In genomic region chr9:137665697-137666504, GRCh38 we compare ENCODE assay signal across 13 cellular contexts. TPM values are rescaled to one million over a fixed set of nuclear protein-coding genes. Genes with fewer than 3 reads are reported as not detected.
DNase-seq lines count a peak whose midpoint lies in the region; FAIRE-seq and TF ChIP-seq lines count a peak whose summit lies in the region.
"Had no signal": no experiment of that assay in that cellular context is flagged by ENCODE, and none has a peak within 500 bp of the region (broad histone marks: within the 10 kb centered on the region; RNA-seq: fewer than 3 reads in every experiment).

No MANE protein-coding gene starts in this region.

- no peaks in the 10 kb centered on the region for H3K9me3 ChIP-seq in A673 (ENCODE audit: low read depth, low read length, poor library complexity, severe bottlenecking)
- H3K9me3 ChIP-seq in Karpas-422 (ENCODE audit: low read length): no peaks in the 10 kb centered on the region
- no peaks in the 10 kb centered on the region for H3K9me3 ChIP-seq in fibroblast of lung (ENCODE audit: control insufficient read depth, insufficient read depth, low read depth, low read length)

- no peaks in the 10 kb centered on the region for H3K36me3 ChIP-seq in A673 (ENCODE audit: insufficient read depth, low read length, poor library complexity, severe bottlenecking)
- 0 out of 2 replicates have a peak, but pooled peaks cover 4% of the 10 kb centered on the region for H3K36me3 ChIP-seq in Karpas-422 (ENCODE audit: insufficient read depth, low read length)
- H3K36me3 ChIP-seq in fibroblast of lung (ENCODE audit: control insufficient read depth, insufficient read depth, low read length): peaks cover 6% of the 10 kb centered on the region

- peaks cover 75% of the 10 kb centered on the region for H3K4me1 Mint-ChIP-seq in nephron progenitor cell

- intact Hi-C loops in A673 (cut with micrococcal nuclease; ENCODE audit: unreplicated experiment): no loop called here

- TF ChIP-seq CTCF in A673 (conservative IDR thresholded peaks at IDR 0.05; ENCODE audit: low read depth, low read length): no peak
- peak in 1 of 2 donors; percentile 5 for TF ChIP-seq CTCF in fibroblast of lung (conservative IDR thresholded peaks at IDR 0.05 in 1 of 2, IDR thresholded peaks at IDR 0.05 in 1 of 2; ENCODE audit: low read depth in 1 of 2, low read length in 2 of 2)
- no peak for TF ChIP-seq CTCF in nephron progenitor cell (IDR thresholded peaks at IDR 0.05)

- H3K27ac Mint-ChIP-seq in nephron progenitor cell: peak overlapping the region; percentile 84
- H3K27ac Mint-ChIP-seq: dendritic cell treated with granulocyte-macrophage colony-stimulating factor and Interleukin-4, amounts not matched to agents 40 ng/mL and 50 ng/mL, for 4 days had no signal

- BruUV-seq in A673 (replicated peaks; lab: Mats Ljungman, UMichigan): no TSS peak

- H3K9me3 Mint-ChIP-seq in nephron progenitor cell: no peaks in the 10 kb centered on the region
- H3K9me3 Mint-ChIP-seq: dendritic cell treated with granulocyte-macrophage colony-stimulating factor and Interleukin-4, amounts not matched to agents 40 ng/mL and 50 ng/mL, for 4 days had no signal

- no peak overlapping the region for H3K4me3 Mint-ChIP-seq in nephron progenitor cell
- H3K4me3 Mint-ChIP-seq: dendritic cell treated with granulocyte-macrophage colony-stimulating factor and Interleukin-4, amounts not matched to agents 40 ng/mL and 50 ng/mL, for 4 days had no signal

- no peak for DNase-seq in A673 (ENCODE audit: low spot score)
- DNase-seq in Karpas-422: no peak
- DNase-seq in fibroblast of lung (ENCODE audit: low read depth in 2 of 2): peak; percentile 11 to 27
- no peak for DNase-seq in nephron progenitor cell
- no peak for DNase-seq in activated T-cell treated with anti-CD3 and anti-CD28 coated beads, Interleukin-2, amount 50 U/mL, for 1 hour
- no peak for DNase-seq in HuH-7.5 (ENCODE audit: low spot score)
- DNase-seq in GM12891 (ENCODE audit: insufficient read length, low spot score): no peak
- DNase-seq in DMS114 treated with DMSO at 0.1 percent for 48 hours (lab: John Stamatoyannopoulos, UW; ENCODE audit: unreplicated experiment): no peak
- DNase-seq: AML-193; stimulated activated CD8-positive, alpha-beta memory T cell treated with anti-CD3 and anti-CD28 coated beads, Interleukin-4, amount 100 ng/mL, for 48 hours; T-helper 1 cell had no signal

- H2AFZ ChIP-seq in Karpas-422 (ENCODE audit: low read length) (no peak overlapping the region), fibroblast of lung (ENCODE audit: low read length) (no peak overlapping the region)

- H3K4me3 ChIP-seq in A673 (ENCODE audit: low read depth, low read length, poor library complexity, severe bottlenecking) (no peak overlapping the region), Karpas-422 (ENCODE audit: low read length) (peak overlapping the region; percentile 48; the same call in 1 of the 2 replicates), fibroblast of lung (replicated peaks in 1 of 4; ENCODE audit: control extremely low read depth in 1 of 4, insufficient read depth in 1 of 4, low read depth in 3 of 4, low read length in 4 of 4) (no peak overlapping the region)

- H3K9ac ChIP-seq in Karpas-422 (ENCODE audit: low read length): peak overlapping the region; percentile 53
- no peak overlapping the region for H3K9ac ChIP-seq in fibroblast of lung (ENCODE audit: insufficient read depth, low read length)

- H3K27me3 ChIP-seq in A673 (replicated peaks; ENCODE audit: insufficient read depth, low read depth, low read length, poor library complexity) (no peaks in the 10 kb centered on the region), Karpas-422 (ENCODE audit: low read length) (no peaks in the 10 kb centered on the region), fibroblast of lung (ENCODE audit: control insufficient read depth, insufficient read depth, low read length) (no peaks in the 10 kb centered on the region)

- H3K4me2 ChIP-seq in Karpas-422 (ENCODE audit: low read depth, low read length, poor library complexity, severe bottlenecking) (peak overlapping the region; percentile 72), fibroblast of lung (ENCODE audit: extremely low read depth, insufficient read depth, low read length) (no peak overlapping the region)

- H3K4me1 ChIP-seq in A673 (ENCODE audit: insufficient read depth, low read length, poor library complexity, severe bottlenecking) (peaks cover 22% of the 10 kb centered on the region), Karpas-422 (ENCODE audit: low read length) (peaks cover 52% of the 10 kb centered on the region), fibroblast of lung (ENCODE audit: control insufficient read depth, extremely low read depth, insufficient read depth, low read length) (peaks cover 6% of the 10 kb centered on the region)

- no peak for FAIRE-seq in GM12891 (lab: Jason Lieb, UNC)
- FAIRE-seq: islet of Langerhans had no signal

- H3K79me2 ChIP-seq in Karpas-422 (ENCODE audit: low read length) (peaks cover 87% of the 10 kb centered on the region), fibroblast of lung (ENCODE audit: control insufficient read depth, insufficient read depth, low read length) (peaks cover 50% of the 10 kb centered on the region)

- no peaks in the 10 kb centered on the region for H3K27me3 Mint-ChIP-seq in nephron progenitor cell (ENCODE audit: low read depth, poor library complexity)
- H3K27me3 Mint-ChIP-seq: dendritic cell treated with granulocyte-macrophage colony-stimulating factor and Interleukin-4, amounts not matched to agents 40 ng/mL and 50 ng/mL, for 4 days had no signal

- peaks cover 49% of the 10 kb centered on the region for H3K36me3 Mint-ChIP-seq in nephron progenitor cell (ENCODE audit: low read depth)

- no peak for TF ChIP-seq POLR2A in GM12891 (IDR thresholded peaks at IDR 0.05; ENCODE audit: low read depth, low read length)

- POLR2A ChIA-PET in A673 (lab: Charles Lee; ENCODE audit: low non-redundant PET): no interaction called here

- H3K27ac ChIP-seq in A673 (ENCODE audit: low read depth, low read length, poor library complexity, severe bottlenecking): peak overlapping the region; percentile 32
- peak overlapping the region; percentile 85 for H3K27ac ChIP-seq in Karpas-422 (ENCODE audit: low read length)
- H3K27ac ChIP-seq in fibroblast of lung (ENCODE audit: insufficient read depth, low read length): no peak overlapping the region

- H3K9me2 ChIP-seq in Karpas-422 (replicated peaks; ENCODE audit: insufficient read depth, low read length): no peaks in the 10 kb centered on the region

- CTCF ChIA-PET in A673 (lab: Charles Lee): no interaction called here

- H4K20me1 ChIP-seq in Karpas-422 (ENCODE audit: insufficient read depth, low read depth, low read length): peaks cover 5% of the 10 kb centered on the region; the same call in 1 of the 2 replicates
- H4K20me1 ChIP-seq in fibroblast of lung (ENCODE audit: control insufficient read depth, extremely low read depth, insufficient read depth, low read length): no peaks in the 10 kb centered on the region

TF ChIP-seq in GM12891, 5 proteins besides CTCF, POLR2A, EP300 and RAD21:
- TF ChIP-seq POLR2AphosphoS5 (IDR thresholded peaks at IDR 0.05; ENCODE audit: low read depth, low read length) (no peak), PAX5 (IDR thresholded peaks at IDR 0.05; ENCODE audit: insufficient read depth, low read length, severe bottlenecking) (no peak), POU2F2 (IDR thresholded peaks at IDR 0.05; ENCODE audit: low read depth, low read length) (no peak), TAF1 (IDR thresholded peaks at IDR 0.05; ENCODE audit: low read depth, low read length) (no peak), SPI1 (IDR thresholded peaks at IDR 0.05; ENCODE audit: low read depth, low read length) (no peak)

RNA-seq across cellular contexts. Expression of gene EHMT1, which starts 47.1 kb away (rescaled TPM):
- total RNA-seq in A673 (2021): 115 and 124 TPM in 2 replicates
- 35.9 and 64.6 TPM in 2 replicates for total RNA-seq in Karpas-422 (2014; rRNA removed; shearing (Covaris generic); ENCODE audit: low replicate concordance)
- 34.4 and 48.6 TPM in 2 replicates for total RNA-seq in fibroblast of lung
- polyA plus RNA-seq in fibroblast of lung: 22.4 and 26.3 TPM in 2 replicates
- 24.6 and 29.6 TPM in 2 replicates for polyA plus RNA-seq in fibroblast of lung (2012)
- 35.6 and 49.3 TPM in 2 replicates for polyA minus RNA-seq in fibroblast of lung (ENCODE audit: low replicate concordance)
- 37.8 TPM for polyA plus RNA-seq in GM12891 (2012; ENCODE audit: low read depth, missing spikeins)

Comparison
In these comparisons a context has a peak if more than half of its experiments do, and no peak if none do; other contexts are left out.
1. DNase-seq: peak in fibroblast of lung (2 of 2); none in A673 (single experiment), Karpas-422 (single experiment), nephron progenitor cell (single experiment), activated T-cell treated with anti-CD3 and anti-CD28 coated beads, Interleukin-2, amount 50 U/mL, for 1 hour (single experiment), HuH-7.5 (single experiment), GM12891 (single experiment) and DMS114 treated with DMSO at 0.1 percent for 48 hours (single experiment).